ENCODE assay signal across 8 cellular contexts in genomic region chr1:167803358-167804217, GRCh38.
DNase-seq lines count a peak whose midpoint lies in the region; ATAC-seq lines count a peak whose summit lies in the region.

No MANE protein-coding gene starts in this region.

- no peaks in the 10 kb centered on the region for H3K27me3 Mint-ChIP-seq in activated naive CD8-positive, alpha-beta T cell treated with anti-CD3 and anti-CD28 coated beads, Interleukin-2, amount 50 U/mL, for 24 hours

- peak overlapping the region; percentile 8 for H3K4me3 Mint-ChIP-seq in activated naive CD8-positive, alpha-beta T cell treated with anti-CD3 and anti-CD28 coated beads, Interleukin-2, amount 50 U/mL, for 24 hours

- H3K4me1 Mint-ChIP-seq in activated naive CD8-positive, alpha-beta T cell treated with anti-CD3 and anti-CD28 coated beads, Interleukin-2, amount 50 U/mL, for 24 hours = peaks cover 26% of the 10 kb centered on the region

- intact Hi-C loops in left cardiac atrium (cut with DNase I) = loop anchor here in 1 of 2 donors (2.0 to 10.0 kb wide), 2 partner anchors 83 to 199 kb away; partner anchors contain the start of gene MPZL1

- DNase-seq in NK-92 treated with Interleukin-12 subunit alpha and Interleukin-12 subunit beta, amount 100 ng/mL, for 24 hours (lab: John Stamatoyannopoulos, UW) = peak; percentile 74
- no peak for DNase-seq in NK-92 (lab: John Stamatoyannopoulos, UW; ENCODE audit: unreplicated experiment)
- DNase-seq in NCI-H146 treated with DMSO at 0.1 percent for 48 hours (lab: John Stamatoyannopoulos, UW; ENCODE audit: unreplicated experiment) = peak; percentile 73
- peak; percentile 70 for DNase-seq in T follicular helper cell (ENCODE audit: low read depth)
- peak; percentile 93 for DNase-seq in activated naive CD8-positive, alpha-beta T cell treated with anti-CD3 and anti-CD28 coated beads, Interleukin-2, amount 50 U/mL, for 24 hours
- DNase-seq in left cardiac atrium = peak; percentile 95
- DNase-seq in retina = peak; percentile 69

- ATAC-seq in HG02943 (IDR thresholded peaks at IDR 0.05; ENCODE audit: low read depth, unreplicated experiment) (peak; percentile 88), left cardiac atrium (peak; percentile 96)
- peak; percentile 91 for ATAC-seq in activated naive CD8-positive, alpha-beta T cell treated with anti-CD3 and anti-CD28 coated beads, Interleukin-2, amount 50 U/mL, for 24 hours

- peak overlapping the region; percentile 57 for H3K27ac Mint-ChIP-seq in activated naive CD8-positive, alpha-beta T cell treated with anti-CD3 and anti-CD28 coated beads, Interleukin-2, amount 50 U/mL, for 24 hours

- H3K9me3 Mint-ChIP-seq in activated naive CD8-positive, alpha-beta T cell treated with anti-CD3 and anti-CD28 coated beads, Interleukin-2, amount 50 U/mL, for 24 hours = no peaks in the 10 kb centered on the region

- no peaks in the 10 kb centered on the region for H3K36me3 Mint-ChIP-seq in activated naive CD8-positive, alpha-beta T cell treated with anti-CD3 and anti-CD28 coated beads, Interleukin-2, amount 50 U/mL, for 24 hours (ENCODE audit: low read depth)
